ENCODE assay signal across 8 cellular contexts in genomic region chr22:46068908-46069481, GRCh38.
DNase-seq lines count a peak whose midpoint lies in the region; ATAC-seq, FAIRE-seq and TF ChIP-seq lines count a peak whose summit lies in the region.

No MANE protein-coding gene starts in this region.

- peak overlapping the region; percentile 69 for H3K27ac ChIP-seq in CD4-positive, alpha-beta memory T cell (ENCODE audit: low read depth, low read length)
- peak overlapping the region; percentile 99 to 100 for H3K27ac ChIP-seq in ascending aorta

- no peaks in the 10 kb centered on the region for H3K9me3 Mint-ChIP-seq in CD4-positive, alpha-beta memory T cell
- no peaks in the 10 kb centered on the region for H3K9me3 Mint-ChIP-seq in type B pancreatic cell

- peaks cover 0 to 3% of the 10 kb centered on the region in 2 donors for H3K36me3 Mint-ChIP-seq in CD4-positive, alpha-beta memory T cell
- no peaks in the 10 kb centered on the region for H3K36me3 Mint-ChIP-seq in type B pancreatic cell

- CTCF ChIA-PET in CD4-positive, alpha-beta memory T cell (lab: Charles Lee; ENCODE audit: partially characterized antibody), result interaction anchor here (0.8 to 2.4 kb wide), 3 partner anchors 33 to 63 kb away, joined by 3 to 11 read pairs (median 4); no protein-coding TSS in a partner anchor

- no peak for TF ChIP-seq POLR2A in GM12892 (IDR thresholded peaks at IDR 0.05; ENCODE audit: low read depth, low read length)

- POLR2A ChIA-PET in CD4-positive, alpha-beta memory T cell (lab: Charles Lee; ENCODE audit: partially characterized antibody), result interaction anchor here (1.4 to 3.0 kb wide), 4 partner anchors 11 to 33 kb away, joined by 4 to 41 read pairs (median 24); no protein-coding TSS in a partner anchor

- no peak for DNase-seq in CD4-positive, alpha-beta memory T cell
- DNase-seq in Jurkat, Clone E6-1 (ENCODE audit: low read depth, low spot score), result no peak
- DNase-seq in ascending aorta (ENCODE audit: low spot score in 2 of 2) (peak; percentile 5 to 63), left colon (peak; percentile 25 to 33), type B pancreatic cell (ENCODE audit: extremely low spot score, unreplicated experiment) (no peak), GM12892 (ENCODE audit: insufficient read length) (no peak)

- H3K4me3 ChIP-seq in CD4-positive, alpha-beta memory T cell (ENCODE audit: low read length in 2 of 2), result peak overlapping the region in 1 of 2 donors; percentile 68
- peak overlapping the region; percentile 82 for H3K4me3 ChIP-seq in Jurkat, Clone E6-1 (ENCODE audit: low read length)
- H3K4me3 ChIP-seq in ascending aorta, result peak overlapping the region; percentile 87 to 95

- ATAC-seq in left colon (peak; percentile 1), HG03139 (IDR thresholded peaks at IDR 0.05; ENCODE audit: unreplicated experiment) (no peak), HG03095 (IDR thresholded peaks at IDR 0.05; ENCODE audit: unreplicated experiment) (no peak)

- TF ChIP-seq CTCF in ascending aorta (IDR thresholded peaks at IDR 0.05), result no peak
- TF ChIP-seq CTCF in type B pancreatic cell (conservative IDR thresholded peaks at IDR 0.05), result no peak

- no peaks in the 10 kb centered on the region for H3K9me3 ChIP-seq in CD4-positive, alpha-beta memory T cell (ENCODE audit: control insufficient read depth in 1 of 2, low read length in 2 of 2)
- H3K9me3 ChIP-seq in ascending aorta, result no peaks in the 10 kb centered on the region

- no peaks in the 10 kb centered on the region for H3K36me3 ChIP-seq in CD4-positive, alpha-beta memory T cell (ENCODE audit: insufficient read depth, low read length)
- no peaks in the 10 kb centered on the region for H3K36me3 ChIP-seq in ascending aorta

- no peaks in the 10 kb centered on the region for H3K27me3 Mint-ChIP-seq in CD4-positive, alpha-beta memory T cell
- peaks cover 79% of the 10 kb centered on the region for H3K27me3 Mint-ChIP-seq in type B pancreatic cell

- H3K4me1 Mint-ChIP-seq in CD4-positive, alpha-beta memory T cell, result peaks cover 11 to 59% (median 46%) of the 10 kb centered on the region in 4 donors
- H3K4me1 Mint-ChIP-seq in type B pancreatic cell (ENCODE audit: unreplicated experiment), result peaks cover 7% of the 10 kb centered on the region

- intact Hi-C loops in CD4-positive, alpha-beta memory T cell (cut with micrococcal nuclease), result loop anchor here (2.0 kb wide), 1 partner anchor 14 kb away; no protein-coding TSS in a partner anchor
- intact Hi-C loops in ascending aorta (cut with DNase I) (no loop called here), left colon (cut with DNase I, micrococcal nuclease) (no loop called here)

- FAIRE-seq in GM12892 (lab: Jason Lieb, UNC), result no peak

- H3K4me3 Mint-ChIP-seq in CD4-positive, alpha-beta memory T cell, result peak overlapping the region; percentile 76 to 91 (median 78)
- peak overlapping the region; percentile 74 for H3K4me3 Mint-ChIP-seq in type B pancreatic cell

- peak overlapping the region; percentile 66 to 94 (median 90) for H3K27ac Mint-ChIP-seq in CD4-positive, alpha-beta memory T cell
- no peak overlapping the region for H3K27ac Mint-ChIP-seq in type B pancreatic cell

- H3K27me3 ChIP-seq in CD4-positive, alpha-beta memory T cell (ENCODE audit: insufficient read depth, low read length), result no peaks in the 10 kb centered on the region
- H3K27me3 ChIP-seq in ascending aorta, result no peaks in the 10 kb centered on the region

- peaks cover 46% of the 10 kb centered on the region for H3K4me1 ChIP-seq in CD4-positive, alpha-beta memory T cell (ENCODE audit: insufficient read depth, low read length)
- H3K4me1 ChIP-seq in ascending aorta, result peaks cover 15 to 36% of the 10 kb centered on the region in 2 donors

Comparison
In these comparisons a context has a peak if more than half of its experiments do, and no peak if none do; other contexts are left out.
1. DNase-seq: peak in ascending aorta (2 of 2) and left colon (2 of 2); none in CD4-positive, alpha-beta memory T cell (0 of 5), Jurkat, Clone E6-1 (single experiment), type B pancreatic cell (single experiment) and GM12892 (single experiment).